In the genomic region with DNA sequence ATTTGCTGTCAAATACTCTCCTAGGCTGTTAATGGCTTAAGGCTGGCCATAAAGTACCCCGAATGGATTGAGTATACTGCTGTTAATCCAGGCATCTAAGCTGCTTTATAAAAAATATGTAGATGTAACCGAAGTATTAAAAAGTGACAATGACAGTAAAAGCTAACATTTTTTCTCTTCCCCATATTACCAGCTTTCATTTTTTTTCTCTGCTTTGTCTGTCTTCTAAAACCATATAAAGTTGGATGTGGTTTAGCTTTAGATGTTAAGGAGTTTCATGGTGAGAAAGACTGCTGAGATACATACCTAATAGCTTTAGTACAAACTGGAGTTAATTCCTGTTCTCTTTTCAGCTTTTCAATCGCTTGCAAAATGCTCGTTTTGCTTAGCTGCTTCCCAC, we compare ENCODE assay signal across 7 cellular contexts. TPM values are rescaled to one million over a fixed set of nuclear protein-coding genes. Genes with fewer than 3 reads are reported as not detected.
DNase-seq lines count a peak whose midpoint lies in the region; ATAC-seq and TF ChIP-seq lines count a peak whose summit lies in the region.

No MANE protein-coding gene starts in this region.

- H3K9me3 Mint-ChIP-seq in HFFc6 (no peaks in the 10 kb centered on the region), WTC11 (peaks cover 29% of the 10 kb centered on the region)
- H3K9me3 Mint-ChIP-seq in stimulated activated naive B cell treated with anti-CD40 and anti-IgM and Interleukin-4, amounts not matched to agents 10 μg/mL and 1 μg/mL and 100 μg/mL, for 72 hours = peaks cover 10 to 14% of the 10 kb centered on the region in 2 donors

- peak overlapping the region; percentile 99 for H3K4me3 Mint-ChIP-seq in HFFc6
- H3K4me3 Mint-ChIP-seq in WTC11 = peak overlapping the region; percentile 93
- H3K4me3 Mint-ChIP-seq in stimulated activated naive B cell treated with anti-CD40 and anti-IgM and Interleukin-4, amounts not matched to agents 10 μg/mL and 1 μg/mL and 100 μg/mL, for 72 hours = peak overlapping the region; percentile 96 to 97

- peaks cover 5% of the 10 kb centered on the region; the same call in 1 of the 2 replicates for H3K36me3 Mint-ChIP-seq in HFFc6 (ENCODE audit: low read depth)
- peaks cover 24% of the 10 kb centered on the region for H3K36me3 Mint-ChIP-seq in WTC11
- H3K36me3 Mint-ChIP-seq in stimulated activated naive B cell treated with anti-CD40 and anti-IgM and Interleukin-4, amounts not matched to agents 10 μg/mL and 1 μg/mL and 100 μg/mL, for 72 hours = peaks cover 17 to 29% of the 10 kb centered on the region in 2 donors

- H3K27me3 Mint-ChIP-seq in HFFc6 (ENCODE audit: insufficient read depth) (no peaks in the 10 kb centered on the region), WTC11 (ENCODE audit: low read depth) (peaks cover 8% of the 10 kb centered on the region)
- H3K27me3 Mint-ChIP-seq in stimulated activated naive B cell treated with anti-CD40 and anti-IgM and Interleukin-4, amounts not matched to agents 10 μg/mL and 1 μg/mL and 100 μg/mL, for 72 hours = no peaks in the 10 kb centered on the region

- DNase-seq in HFFc6 (no peak), WTC11 (ENCODE audit: low spot score) (no peak), NCI-H187 treated with DMSO at 0.1 percent for 48 hours (lab: John Stamatoyannopoulos, UW) (no peak), AG08395 (ENCODE audit: low spot score) (no peak)
- DNase-seq in stimulated activated naive B cell treated with anti-CD40 and anti-IgM and Interleukin-4, amounts not matched to agents 10 μg/mL and 1 μg/mL and 100 μg/mL, for 72 hours = no peak

- POLR2A ChIA-PET in WTC11 (lab: Charles Lee) = interaction anchor here (1.2 kb wide), 1 partner anchor 7 kb away, joined by 3 read pairs; no protein-coding TSS in a partner anchor

- CTCF ChIA-PET in WTC11 (lab: Charles Lee) = interaction anchor here (0.6 to 1.2 kb wide), 3 partner anchors 11 to 534 kb away, joined by 3 read pairs; no protein-coding TSS in a partner anchor

- TF ChIP-seq CTCF in HFFc6 (IDR thresholded peaks at IDR 0.05) = no peak
- TF ChIP-seq CTCF in WTC11 (IDR thresholded peaks at IDR 0.05) = no peak

- no peak for ATAC-seq in WTC11
- no peak for ATAC-seq in stimulated activated naive B cell treated with anti-CD40 and anti-IgM and Interleukin-4, amounts not matched to agents 10 μg/mL and 1 μg/mL and 100 μg/mL, for 72 hours (replicated peaks)
- no peak for ATAC-seq in HG03439 (IDR thresholded peaks at IDR 0.05; ENCODE audit: unreplicated experiment)

- peak overlapping the region; percentile 91 for H3K27ac Mint-ChIP-seq in HFFc6
- H3K27ac Mint-ChIP-seq in WTC11 = no peak overlapping the region
- H3K27ac Mint-ChIP-seq in stimulated activated naive B cell treated with anti-CD40 and anti-IgM and Interleukin-4, amounts not matched to agents 10 μg/mL and 1 μg/mL and 100 μg/mL, for 72 hours = peak overlapping the region; percentile 99

- H3K4me1 Mint-ChIP-seq in HFFc6 (ENCODE audit: low read depth) = peaks cover 53% of the 10 kb centered on the region
- H3K4me1 Mint-ChIP-seq in WTC11 = peaks cover 44% of the 10 kb centered on the region
- peaks cover 30 to 55% of the 10 kb centered on the region in 2 donors for H3K4me1 Mint-ChIP-seq in stimulated activated naive B cell treated with anti-CD40 and anti-IgM and Interleukin-4, amounts not matched to agents 10 μg/mL and 1 μg/mL and 100 μg/mL, for 72 hours

- H3K4me3 ChIP-seq in iPS-11a (ENCODE audit: low read depth, low read length) = peak overlapping the region; percentile 79

TF ChIP-seq in WTC11, 78 proteins besides CTCF, POLR2A, EP300 and RAD21:
- TF ChIP-seq RORB (CRISPR knock-in tag; IDR thresholded peaks at IDR 0.05) (no peak), JUN (CRISPR knock-in tag; IDR thresholded peaks at IDR 0.05) (no peak), ZNF512 (CRISPR knock-in tag; IDR thresholded peaks at IDR 0.05; ENCODE audit: borderline replicate concordance) (no peak), ATF1 (CRISPR knock-in tag; IDR thresholded peaks at IDR 0.05) (no peak), ELF4 (CRISPR knock-in tag; IDR thresholded peaks at IDR 0.05; ENCODE audit: low read depth) (no peak), NFYB (CRISPR knock-in tag; conservative IDR thresholded peaks at IDR 0.05; ENCODE audit: low read depth) (no peak), E2F4 (CRISPR knock-in tag; IDR thresholded peaks at IDR 0.05; ENCODE audit: borderline replicate concordance, low read depth) (no peak), ERG (CRISPR knock-in tag; IDR thresholded peaks at IDR 0.05) (no peak), ZNF121 (CRISPR knock-in tag; IDR thresholded peaks at IDR 0.05) (no peak), SP1 (CRISPR knock-in tag; conservative IDR thresholded peaks at IDR 0.05) (no peak)
- TF ChIP-seq, protein P1, sequence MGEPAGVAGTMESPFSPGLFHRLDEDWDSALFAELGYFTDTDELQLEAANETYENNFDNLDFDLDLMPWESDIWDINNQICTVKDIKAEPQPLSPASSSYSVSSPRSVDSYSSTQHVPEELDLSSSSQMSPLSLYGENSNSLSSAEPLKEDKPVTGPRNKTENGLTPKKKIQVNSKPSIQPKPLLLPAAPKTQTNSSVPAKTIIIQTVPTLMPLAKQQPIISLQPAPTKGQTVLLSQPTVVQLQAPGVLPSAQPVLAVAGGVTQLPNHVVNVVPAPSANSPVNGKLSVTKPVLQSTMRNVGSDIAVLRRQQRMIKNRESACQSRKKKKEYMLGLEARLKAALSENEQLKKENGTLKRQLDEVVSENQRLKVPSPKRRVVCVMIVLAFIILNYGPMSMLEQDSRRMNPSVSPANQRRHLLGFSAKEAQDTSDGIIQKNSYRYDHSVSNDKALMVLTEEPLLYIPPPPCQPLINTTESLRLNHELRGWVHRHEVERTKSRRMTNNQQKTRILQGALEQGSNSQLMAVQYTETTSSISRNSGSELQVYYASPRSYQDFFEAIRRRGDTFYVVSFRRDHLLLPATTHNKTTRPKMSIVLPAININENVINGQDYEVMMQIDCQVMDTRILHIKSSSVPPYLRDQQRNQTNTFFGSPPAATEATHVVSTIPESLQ (CRISPR knock-in tag; IDR thresholded peaks at IDR 0.05) = no peak
- TF ChIP-seq, protein P2, sequence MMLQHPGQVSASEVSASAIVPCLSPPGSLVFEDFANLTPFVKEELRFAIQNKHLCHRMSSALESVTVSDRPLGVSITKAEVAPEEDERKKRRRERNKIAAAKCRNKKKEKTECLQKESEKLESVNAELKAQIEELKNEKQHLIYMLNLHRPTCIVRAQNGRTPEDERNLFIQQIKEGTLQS (CRISPR knock-in tag; conservative IDR thresholded peaks at IDR 0.05) = no peak

RNA-seq across cellular contexts. Expression of gene AKAP11, which starts 0.8 kb away (rescaled TPM):
- 10 to 100 TPM; 25.2 to 32.5 (median 31.5) TPM for total RNA-seq in HFFc6 (2021; fragmentation: NEBNext Ultra II Directional; extraction: Animal tissue kit (Norgen Biotek cat#: 25700))
- 16.7 to 18.2 TPM (median 17.7 TPM) in 3 replicates for total RNA-seq in WTC11 (2021)
